10 cellular contexts compared by ENCODE assay signal in the genomic region with DNA sequence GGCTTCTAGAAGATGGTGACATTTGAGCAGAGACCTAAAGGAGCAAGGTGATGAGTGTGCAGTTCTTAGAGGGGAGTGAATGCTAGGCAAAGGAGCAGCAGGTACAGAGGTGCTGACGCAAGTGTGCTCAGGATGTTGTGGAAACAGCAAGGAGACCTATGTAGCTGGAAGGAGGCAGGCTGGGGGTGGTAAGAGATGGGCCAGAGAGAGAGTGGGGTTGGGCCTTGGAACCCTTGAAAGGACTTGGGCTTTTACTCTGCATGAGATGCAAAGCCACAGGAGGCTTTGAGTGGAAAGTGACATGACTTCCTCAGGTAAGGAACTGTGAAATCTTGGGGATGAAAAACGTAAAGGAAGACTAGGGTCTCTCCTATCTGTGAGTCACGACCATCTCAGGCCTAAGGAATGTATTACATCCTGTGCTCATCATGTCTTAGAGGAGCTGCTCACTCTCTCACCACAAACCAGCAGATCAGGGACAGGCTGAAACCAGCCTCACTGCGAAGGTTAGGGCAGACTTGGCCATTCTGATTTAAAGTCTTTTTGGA.
A peak's percentile ranks its signal among the peaks of the same experiment; 100 is the strongest.
DNase-seq lines count a peak whose midpoint lies in the region; ATAC-seq and TF ChIP-seq lines count a peak whose summit lies in the region.
"Had no signal": no experiment of that assay in that cellular context is flagged by ENCODE, and none has a peak within 500 bp of the region (broad histone marks: within the 10 kb centered on the region; RNA-seq: fewer than 3 reads in every experiment).

No MANE protein-coding gene starts in this region.

- H4K91ac ChIP-seq in mesenchymal stem cell (ENCODE audit: low read length), result peak overlapping the region; percentile 58

- H3K27me3 ChIP-seq in CD8-positive, alpha-beta memory T cell (ENCODE audit: insufficient read depth, low read length, poor library complexity, severe bottlenecking), result no peaks in the 10 kb centered on the region
- H3K27me3 ChIP-seq in mesenchymal stem cell (ENCODE audit: control insufficient read depth in 1 of 2, insufficient read depth in 1 of 2, low read length in 2 of 2), result no peaks in the 10 kb centered on the region
- H3K27me3 ChIP-seq in effector memory CD4-positive, alpha-beta T cell (replicated peaks; ENCODE audit: control insufficient read depth, insufficient read depth, low read length, poor library complexity, severe bottlenecking), result no peaks in the 10 kb centered on the region

- H3K18ac ChIP-seq in mesenchymal stem cell (ENCODE audit: low read depth in 1 of 2, low read length in 2 of 2), result peak overlapping the region; percentile 0 to 73

- H3K36me3 ChIP-seq in CD8-positive, alpha-beta memory T cell (ENCODE audit: insufficient read depth, low read length), result no peaks in the 10 kb centered on the region
- H3K36me3 ChIP-seq in mesenchymal stem cell (ENCODE audit: control insufficient read depth in 1 of 2, insufficient read depth in 2 of 2, low read depth in 1 of 2, low read length in 2 of 2), result peaks cover 7 to 15% of the 10 kb centered on the region in 2 experiments
- no peaks in the 10 kb centered on the region for H3K36me3 ChIP-seq in effector memory CD4-positive, alpha-beta T cell (ENCODE audit: control insufficient read depth, insufficient read depth, low read length)

- H3K14ac ChIP-seq in mesenchymal stem cell (ENCODE audit: low read length in 2 of 2), result peak overlapping the region in 1 of 2 experiments; percentile 19

- peak overlapping the region; percentile 0 for H2BK5ac ChIP-seq in mesenchymal stem cell (ENCODE audit: low read depth, low read length, poor library complexity, severe bottlenecking)

- no peaks in the 10 kb centered on the region for H3K9me3 ChIP-seq in CD8-positive, alpha-beta memory T cell (ENCODE audit: low read length)
- no peaks in the 10 kb centered on the region for H3K9me3 ChIP-seq in mesenchymal stem cell (ENCODE audit: control insufficient read depth, low read length)
- H3K9me3 ChIP-seq in effector memory CD4-positive, alpha-beta T cell (ENCODE audit: control insufficient read depth, low read length), result no peaks in the 10 kb centered on the region

- no peak overlapping the region for H3K4me3 ChIP-seq in CD8-positive, alpha-beta memory T cell (ENCODE audit: low read length)
- no peak overlapping the region for H3K4me3 ChIP-seq in mesenchymal stem cell (ENCODE audit: insufficient read depth in 1 of 2, low read depth in 1 of 2, low read length in 2 of 2)
- H3K4me3 ChIP-seq in effector memory CD4-positive, alpha-beta T cell (ENCODE audit: insufficient read depth, low read depth, low read length, poor library complexity, severe bottlenecking), result no peak overlapping the region

- 0% methylated on average over 4 of the region's 4 CpGs for WGBS in mesenchymal stem cell

- H3K27me3 Mint-ChIP-seq in CD8-positive, alpha-beta memory T cell, result peaks cover 0 to 1% of the 10 kb centered on the region in 2 donors
- peaks cover 1% of the 10 kb centered on the region for H3K27me3 Mint-ChIP-seq in activated naive CD8-positive, alpha-beta T cell treated with anti-CD3 and anti-CD28 coated beads, Interleukin-2, amount 50 U/mL, for 24 hours

- peak overlapping the region; percentile 53 for H2BK15ac ChIP-seq in mesenchymal stem cell (ENCODE audit: low read depth, poor library complexity, severe bottlenecking)

- POLR2A ChIA-PET in CD8-positive, alpha-beta memory T cell (lab: Charles Lee), result no interaction called here
- POLR2A ChIA-PET in GM10248 (lab: Yijun Ruan, JAX), result no interaction called here

- peaks cover 0 to 1% (median 0%) of the 10 kb centered on the region in 5 donors for H3K9me3 Mint-ChIP-seq in CD8-positive, alpha-beta memory T cell
- H3K9me3 Mint-ChIP-seq in activated naive CD8-positive, alpha-beta T cell treated with anti-CD3 and anti-CD28 coated beads, Interleukin-2, amount 50 U/mL, for 24 hours, result peaks cover 17% of the 10 kb centered on the region

- peak overlapping the region; percentile 3 to 93 (median 70) for H3K27ac Mint-ChIP-seq in CD8-positive, alpha-beta memory T cell
- peak overlapping the region; percentile 97 for H3K27ac Mint-ChIP-seq in activated naive CD8-positive, alpha-beta T cell treated with anti-CD3 and anti-CD28 coated beads, Interleukin-2, amount 50 U/mL, for 24 hours

- H3K4ac ChIP-seq in mesenchymal stem cell (ENCODE audit: low read depth in 1 of 2, low read length in 2 of 2), result peak overlapping the region in 1 of 2 experiments; percentile 64

- TF ChIP-seq CTCF in GM10248 (IDR thresholded peaks at IDR 0.05; ENCODE audit: control extremely low read depth, extremely low read depth, low read depth, missing control alignments), result no peak

- no peak for DNase-seq in CD8-positive, alpha-beta memory T cell
- peak; percentile 84 for DNase-seq in HPDE6-E6E7 (ENCODE audit: extremely low spot score)
- DNase-seq in activated naive CD8-positive, alpha-beta T cell treated with anti-CD3 and anti-CD28 coated beads, Interleukin-2, amount 50 U/mL, for 24 hours, result no peak
- DNase-seq in mesenchymal stem cell, result peak; percentile 94
- no peak for DNase-seq in effector memory CD4-positive, alpha-beta T cell
- no peak for DNase-seq in GM19238 (ENCODE audit: insufficient read length, low spot score)
- DNase-seq in GM10248 (ENCODE audit: extremely low spot score), result no peak
- DNase-seq: midbrain, NCI-H1105 treated with DMSO at 0.1 percent for 48 hours had no signal

- no peak overlapping the region for H3K23ac ChIP-seq in mesenchymal stem cell (ENCODE audit: low read length in 2 of 2)

- peak overlapping the region in 1 of 7 donors; percentile 29 for H3K4me3 Mint-ChIP-seq in CD8-positive, alpha-beta memory T cell
- peak overlapping the region; percentile 3 for H3K4me3 Mint-ChIP-seq in activated naive CD8-positive, alpha-beta T cell treated with anti-CD3 and anti-CD28 coated beads, Interleukin-2, amount 50 U/mL, for 24 hours

- H3K27ac ChIP-seq in CD8-positive, alpha-beta memory T cell (ENCODE audit: low read depth, low read length), result no peak overlapping the region
- peak overlapping the region; percentile 92 for H3K27ac ChIP-seq in mesenchymal stem cell (ENCODE audit: low read length, poor library complexity, severe bottlenecking)
- H3K27ac ChIP-seq in effector memory CD4-positive, alpha-beta T cell (ENCODE audit: insufficient read depth, low read length, poor library complexity, severe bottlenecking), result no peak overlapping the region

- peak; percentile 77 for ATAC-seq in activated naive CD8-positive, alpha-beta T cell treated with anti-CD3 and anti-CD28 coated beads, Interleukin-2, amount 50 U/mL, for 24 hours
- no peak for ATAC-seq in HG02981 (IDR thresholded peaks at IDR 0.05; ENCODE audit: unreplicated experiment)

- peak overlapping the region; percentile 38 for H2AK5ac ChIP-seq in mesenchymal stem cell (ENCODE audit: low read length, severe bottlenecking)

- CTCF ChIA-PET in CD8-positive, alpha-beta memory T cell (lab: Charles Lee), result no interaction called here
- CTCF ChIA-PET in GM10248 (lab: Yijun Ruan, JAX), result no interaction called here

- peak overlapping the region; percentile 4 to 80 for H2BK12ac ChIP-seq in mesenchymal stem cell (ENCODE audit: low read length in 2 of 2)

- no peaks in the 10 kb centered on the region for H3K4me1 ChIP-seq in CD8-positive, alpha-beta memory T cell (ENCODE audit: insufficient read depth, low read length)
- H3K4me1 ChIP-seq in mesenchymal stem cell (ENCODE audit: control insufficient read depth, insufficient read depth, low read depth, low read length), result peaks cover 17% of the 10 kb centered on the region
- H3K4me1 ChIP-seq in effector memory CD4-positive, alpha-beta T cell (ENCODE audit: control insufficient read depth, insufficient read depth, low read length, poor library complexity, severe bottlenecking), result no peaks in the 10 kb centered on the region

- H3K79me1 ChIP-seq in mesenchymal stem cell (replicated peaks; ENCODE audit: low read length, poor library complexity, severe bottlenecking), result peaks cover 15% of the 10 kb centered on the region

- no peak overlapping the region for H2BK120ac ChIP-seq in mesenchymal stem cell (ENCODE audit: low read depth, low read length)

- H2AFZ ChIP-seq in mesenchymal stem cell (ENCODE audit: low read depth, low read length), result no peak overlapping the region

- no peak overlapping the region for H3K4me2 ChIP-seq in mesenchymal stem cell (ENCODE audit: low read length, poor library complexity, severe bottlenecking)

- H3K9ac ChIP-seq in mesenchymal stem cell (ENCODE audit: low read length), result peak overlapping the region; percentile 80

- peaks cover 28 to 45% (median 33%) of the 10 kb centered on the region in 3 donors for H3K4me1 Mint-ChIP-seq in CD8-positive, alpha-beta memory T cell
- peaks cover 71% of the 10 kb centered on the region for H3K4me1 Mint-ChIP-seq in activated naive CD8-positive, alpha-beta T cell treated with anti-CD3 and anti-CD28 coated beads, Interleukin-2, amount 50 U/mL, for 24 hours

- peaks cover 0 to 3% (median 2%) of the 10 kb centered on the region in 3 donors for H3K36me3 Mint-ChIP-seq in CD8-positive, alpha-beta memory T cell
- H3K36me3 Mint-ChIP-seq in activated naive CD8-positive, alpha-beta T cell treated with anti-CD3 and anti-CD28 coated beads, Interleukin-2, amount 50 U/mL, for 24 hours (ENCODE audit: low read depth), result peaks cover 30% of the 10 kb centered on the region

- peak overlapping the region; percentile 4 for H4K8ac ChIP-seq in mesenchymal stem cell (ENCODE audit: low read length)

Comparison
In these comparisons a context has a peak if more than half of its experiments do, and no peak if none do; other contexts are left out.
1. DNase-seq: peak in HPDE6-E6E7 (single experiment) and mesenchymal stem cell (single experiment); none in CD8-positive, alpha-beta memory T cell (0 of 5), activated naive CD8-positive, alpha-beta T cell treated with anti-CD3 and anti-CD28 coated beads, Interleukin-2, amount 50 U/mL, for 24 hours (single experiment), effector memory CD4-positive, alpha-beta T cell (0 of 3), GM19238 (single experiment) and GM10248 (single experiment).